Comparison of ENCODE assay signal across 9 cellular contexts in genomic region chrX:131729295-131729694, GRCh38.
A peak's percentile ranks its signal among the peaks of the same experiment; 100 is the strongest.
DNase-seq lines count a peak whose midpoint lies in the region; ATAC-seq and TF ChIP-seq lines count a peak whose summit lies in the region.
"Had no signal": no experiment of that assay in that cellular context is flagged by ENCODE, and none has a peak within 500 bp of the region (broad histone marks: within the 10 kb centered on the region; RNA-seq: fewer than 3 reads in every experiment).

No MANE protein-coding gene starts in this region.

- H3K4me1 ChIP-seq in right cardiac atrium (ENCODE audit: control insufficient read depth, insufficient read depth, low read length) (no peaks in the 10 kb centered on the region), gastroesophageal sphincter (peaks cover 0 to 2% (median 0%) of the 10 kb centered on the region in 3 donors), aorta (ENCODE audit: control insufficient read depth in 1 of 2, insufficient read depth in 2 of 2, low read length in 2 of 2) (no peaks in the 10 kb centered on the region)

- WGBS in right cardiac atrium: 95% methylated on average over 15 of the region's 15 CpGs
- WGBS in gastroesophageal sphincter (ENCODE audit: low coverage in 1 of 2), 2 donors: 22 to 80% methylated on average over 4 to 7 of the region's 15 CpGs
- 41 to 95% methylated on average over 15 of the region's 15 CpGs for WGBS in aorta, 2 donors

- no peak for TF ChIP-seq EP300 in gastroesophageal sphincter (IDR thresholded peaks at IDR 0.05)

- no peaks in the 10 kb centered on the region for H3K36me3 ChIP-seq in gastroesophageal sphincter
- no peaks in the 10 kb centered on the region for H3K36me3 ChIP-seq in aorta (ENCODE audit: control insufficient read depth in 1 of 2, insufficient read depth in 2 of 2, low read length in 1 of 2)

- no peaks in the 10 kb centered on the region for H3K9me3 ChIP-seq in right cardiac atrium (ENCODE audit: control insufficient read depth, low read length)
- no peaks in the 10 kb centered on the region for H3K9me3 ChIP-seq in gastroesophageal sphincter
- no peaks in the 10 kb centered on the region for H3K9me3 ChIP-seq in aorta (ENCODE audit: control insufficient read depth, low read length)

- TF ChIP-seq CTCF in gastroesophageal sphincter (IDR thresholded peaks at IDR 0.05): peak in 1 of 4 experiments; percentile 56

- DNase-seq in right cardiac atrium (peak in 2 of 3 donors; percentile 87 to 91), Right ventricle myocardium superior (no peak), NOMO-1 (lab: John Stamatoyannopoulos, UW; ENCODE audit: unreplicated experiment in 2 of 2) (peak; percentile 68 to 77), aorta (peak; percentile 90 to 91), A172 (ENCODE audit: low spot score) (no peak), DMS153 treated with DMSO at 0.1 percent for 48 hours (lab: John Stamatoyannopoulos, UW; ENCODE audit: unreplicated experiment) (no peak)
- DNase-seq in activated effector memory CD4-positive, alpha-beta T cell treated with Interleukin-2 at 50 U/mL for 16 hours: no peak

- ATAC-seq in right cardiac atrium: peak in 1 of 2 donors; percentile 95
- no peak for ATAC-seq in Right ventricle myocardium superior (ENCODE audit: poor library complexity)
- peak; percentile 87 for ATAC-seq in gastroesophageal sphincter
- ATAC-seq in aorta (ENCODE audit: low FRiP score): peak; percentile 91

- no peak for TF ChIP-seq POLR2A in gastroesophageal sphincter (IDR thresholded peaks at IDR 0.05)

- intact Hi-C loops in right cardiac atrium (cut with DNase I): no loop called here
- intact Hi-C loops in Right ventricle myocardium superior (cut with DNase I): no loop called here
- intact Hi-C loops in aorta (cut with DNase I): no loop called here

- H3K4me3 ChIP-seq in right cardiac atrium (ENCODE audit: low read length): no peak overlapping the region
- no peak overlapping the region for H3K4me3 ChIP-seq in gastroesophageal sphincter
- H3K4me3 ChIP-seq in aorta (ENCODE audit: low read length in 2 of 2): peak overlapping the region in 1 of 2 donors; percentile 19
- H3K4me3 ChIP-seq: cardiac muscle cell had no signal

- H3K27me3 ChIP-seq in right cardiac atrium (ENCODE audit: control insufficient read depth, insufficient read depth) (no peaks in the 10 kb centered on the region), gastroesophageal sphincter (no peaks in the 10 kb centered on the region), aorta (ENCODE audit: control insufficient read depth in 1 of 2, insufficient read depth in 2 of 2, low read length in 1 of 2) (no peaks in the 10 kb centered on the region)
- H3K27me3 ChIP-seq: cardiac muscle cell had no signal

- H3K27ac ChIP-seq in right cardiac atrium (ENCODE audit: low read length) (no peak overlapping the region), gastroesophageal sphincter (peak overlapping the region in 2 of 4 donors; percentile 82 to 86), aorta (ENCODE audit: low read depth in 1 of 2, low read length in 2 of 2) (no peak overlapping the region)
- H3K27ac ChIP-seq: cardiac muscle cell had no signal

Comparison
In these comparisons a context has a peak if more than half of its experiments do, and no peak if none do; other contexts are left out.
1. DNase-seq: peak in right cardiac atrium (2 of 3), NOMO-1 (2 of 2) and aorta (2 of 2); none in Right ventricle myocardium superior (single experiment), A172 (single experiment), activated effector memory CD4-positive, alpha-beta T cell treated with Interleukin-2 at 50 U/mL for 16 hours (single experiment) and DMS153 treated with DMSO at 0.1 percent for 48 hours (single experiment).